In the genomic region with DNA sequence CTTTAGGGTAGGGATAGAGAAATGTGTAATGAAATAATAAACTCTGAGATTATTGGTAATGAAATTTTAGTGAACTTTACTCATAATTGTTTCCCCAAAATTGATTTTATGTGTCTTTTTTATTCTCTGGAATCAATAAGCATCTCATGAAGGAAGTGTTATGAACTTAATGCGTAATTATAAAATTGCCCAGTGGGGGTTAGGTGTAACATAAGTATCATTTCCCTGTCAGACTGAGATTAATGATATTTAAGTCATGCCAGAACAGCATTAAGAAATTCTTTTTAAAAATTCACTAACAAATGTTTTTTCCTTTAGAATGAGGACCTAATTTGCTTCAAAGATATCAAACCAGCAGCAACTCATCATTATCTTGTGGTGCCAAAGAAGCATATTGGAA, we compare ENCODE assay signal across 20 cellular contexts. TPM values are rescaled to one million over a fixed set of nuclear protein-coding genes. Genes with fewer than 3 reads are reported as not detected.
DNase-seq lines count a peak whose midpoint lies in the region; ATAC-seq and TF ChIP-seq lines count a peak whose summit lies in the region.
"Had no signal": no experiment of that assay in that cellular context is flagged by ENCODE, and none has a peak within 500 bp of the region (broad histone marks: within the 10 kb centered on the region; RNA-seq: fewer than 3 reads in every experiment).

No MANE protein-coding gene starts in this region.

- no peak overlapping the region for H2AFZ ChIP-seq in GM23338
- H2AFZ ChIP-seq: GM23248 had no signal

- POLR2A ChIA-PET in HEK293T (lab: Yijun Ruan, JAX): no interaction called here

- ATAC-seq in central memory CD8-positive, alpha-beta T cell (replicated peaks; ENCODE audit: extremely low read depth, poor library complexity, severe bottlenecking): no peak
- no peak for ATAC-seq in GM23338

- H3K4me2 ChIP-seq in GM23338: no peak overlapping the region
- H3K4me2 ChIP-seq: KMS-11 had no signal

- H3K27ac ChIP-seq in GM23338 (ENCODE audit: low read depth): no peak overlapping the region
- H3K27ac ChIP-seq: GM23248, KMS-11, Peyer's patch had no signal

- no peaks in the 10 kb centered on the region for H3K9me2 ChIP-seq in GM23338 (ENCODE audit: insufficient read depth)

- TF ChIP-seq CTCF in GM23338 (conservative IDR thresholded peaks at IDR 0.05; ENCODE audit: low read depth in 2 of 2): no peak

- H4K20me1 ChIP-seq in GM23338 (replicated peaks; ENCODE audit: insufficient read depth): no peaks in the 10 kb centered on the region

- no peak overlapping the region for H3K4me3 Mint-ChIP-seq in central memory CD8-positive, alpha-beta T cell
- no peak overlapping the region for H3K4me3 Mint-ChIP-seq in GM23338
- no peak overlapping the region for H3K4me3 Mint-ChIP-seq in activated naive CD8-positive, alpha-beta T cell treated with anti-CD3 and anti-CD28 coated beads for 36 hours
- H3K4me3 Mint-ChIP-seq: CD14-positive monocyte had no signal

- no peak overlapping the region for H3K4me3 ChIP-seq in GM23338
- H3K4me3 ChIP-seq: GM23248, HAP-1, Peyer's patch had no signal

- no peaks in the 10 kb centered on the region for H3K79me2 ChIP-seq in GM23338 (replicated peaks; ENCODE audit: insufficient read depth)

- H3F3A ChIP-seq in GM23338 (replicated peaks; ENCODE audit: low read depth): no peaks in the 10 kb centered on the region

- peaks cover 31% of the 10 kb centered on the region for H3K4me1 Mint-ChIP-seq in central memory CD8-positive, alpha-beta T cell
- H3K4me1 Mint-ChIP-seq in GM23338: no peaks in the 10 kb centered on the region
- peaks cover 38% of the 10 kb centered on the region for H3K4me1 Mint-ChIP-seq in activated naive CD8-positive, alpha-beta T cell treated with anti-CD3 and anti-CD28 coated beads for 36 hours

- no peaks in the 10 kb centered on the region for H3K27me3 Mint-ChIP-seq in central memory CD8-positive, alpha-beta T cell
- no peaks in the 10 kb centered on the region for H3K27me3 Mint-ChIP-seq in GM23338 (ENCODE audit: insufficient read depth, low read depth, poor library complexity)
- no peaks in the 10 kb centered on the region for H3K27me3 Mint-ChIP-seq in activated naive CD8-positive, alpha-beta T cell treated with anti-CD3 and anti-CD28 coated beads for 36 hours

- peaks cover 19% of the 10 kb centered on the region for H3K36me3 Mint-ChIP-seq in central memory CD8-positive, alpha-beta T cell (ENCODE audit: insufficient read depth)
- H3K36me3 Mint-ChIP-seq in GM23338 (ENCODE audit: low read depth): peaks cover 3% of the 10 kb centered on the region; the same call in 1 of the 3 replicates
- H3K36me3 Mint-ChIP-seq in activated naive CD8-positive, alpha-beta T cell treated with anti-CD3 and anti-CD28 coated beads for 36 hours: peaks cover 11% of the 10 kb centered on the region

- no peaks in the 10 kb centered on the region for H3K36me3 ChIP-seq in GM23338 (ENCODE audit: insufficient read depth)
- H3K36me3 ChIP-seq: HAP-1 had no signal

- no peaks in the 10 kb centered on the region for H3K9me3 Mint-ChIP-seq in central memory CD8-positive, alpha-beta T cell
- no peaks in the 10 kb centered on the region for H3K9me3 Mint-ChIP-seq in GM23338
- H3K9me3 Mint-ChIP-seq in activated naive CD8-positive, alpha-beta T cell treated with anti-CD3 and anti-CD28 coated beads for 36 hours: no peaks in the 10 kb centered on the region

- peak overlapping the region; percentile 16 for H3K27ac Mint-ChIP-seq in central memory CD8-positive, alpha-beta T cell (ENCODE audit: low read depth)
- no peak overlapping the region for H3K27ac Mint-ChIP-seq in GM23338
- no peak overlapping the region for H3K27ac Mint-ChIP-seq in activated naive CD8-positive, alpha-beta T cell treated with anti-CD3 and anti-CD28 coated beads for 36 hours
- H3K27ac Mint-ChIP-seq: CD14-positive monocyte had no signal

- no peaks in the 10 kb centered on the region for H3K4me1 ChIP-seq in GM23338 (ENCODE audit: insufficient read depth)
- H3K4me1 ChIP-seq: Peyer's patch had no signal

- DNase-seq in NCI-H2029 treated with DMSO at 0.1 percent for 48 hours (lab: John Stamatoyannopoulos, UW) (peak; percentile 20), NCI-H2029 (lab: John Stamatoyannopoulos, UW) (no peak), HEK293T (ENCODE audit: extremely low spot score) (no peak), amygdala (lab: John Stamatoyannopoulos, UW) (no peak), GM23338 (ENCODE audit: low spot score) (no peak)
- DNase-seq in central memory CD8-positive, alpha-beta T cell (ENCODE audit: low spot score in 2 of 2): no peak
- no peak for DNase-seq in activated naive CD8-positive, alpha-beta T cell treated with anti-CD3 and anti-CD28 coated beads for 36 hours
- DNase-seq: DND-41, GM23248, IMR-90, MV-4-11, NCI-H187 treated with DMSO at 0.1 percent for 48 hours, NCI-H2171, NCI-H345, NCI-H82, Peyer's patch, T-helper 1 cell had no signal

- CTCF ChIA-PET in HEK293T (lab: Yijun Ruan, JAX): no interaction called here

- no peaks in the 10 kb centered on the region for H3K27me3 ChIP-seq in GM23338 (ENCODE audit: insufficient read depth)
- H3K27me3 ChIP-seq: Peyer's patch had no signal

TF ChIP-seq in HEK293T, 16 proteins besides CTCF, POLR2A, EP300 and RAD21:
- TF ChIP-seq, protein P1, sequence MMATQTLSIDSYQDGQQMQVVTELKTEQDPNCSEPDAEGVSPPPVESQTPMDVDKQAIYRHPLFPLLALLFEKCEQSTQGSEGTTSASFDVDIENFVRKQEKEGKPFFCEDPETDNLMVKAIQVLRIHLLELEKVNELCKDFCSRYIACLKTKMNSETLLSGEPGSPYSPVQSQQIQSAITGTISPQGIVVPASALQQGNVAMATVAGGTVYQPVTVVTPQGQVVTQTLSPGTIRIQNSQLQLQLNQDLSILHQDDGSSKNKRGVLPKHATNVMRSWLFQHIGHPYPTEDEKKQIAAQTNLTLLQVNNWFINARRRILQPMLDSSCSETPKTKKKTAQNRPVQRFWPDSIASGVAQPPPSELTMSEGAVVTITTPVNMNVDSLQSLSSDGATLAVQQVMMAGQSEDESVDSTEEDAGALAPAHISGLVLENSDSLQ (IDR thresholded peaks at IDR 0.05): peak; percentile 41; the same call in 1 of the 2 replicates
- TF ChIP-seq TARDBP (IDR thresholded peaks at IDR 0.05) (no peak), FOXA1 (IDR thresholded peaks at IDR 0.05) (no peak), BHLHE40 (IDR thresholded peaks at IDR 0.05; ENCODE audit: borderline replicate concordance) (no peak), HDGF (IDR thresholded peaks at IDR 0.05; ENCODE audit: borderline replicate concordance) (no peak)

TF ChIP-seq in GM23338, 12 proteins besides CTCF, POLR2A, EP300 and RAD21:
- TF ChIP-seq JUNB (IDR thresholded peaks at IDR 0.05; ENCODE audit: unreplicated experiment): no peak
- no peak for TF ChIP-seq CREB1 (CRISPR knock-in tag; IDR thresholded peaks at IDR 0.05; ENCODE audit: low read depth)
- no peak for TF ChIP-seq POLR2AphosphoS5 (IDR thresholded peaks at IDR 0.05; ENCODE audit: low read depth)
- no peak for TF ChIP-seq ZNF114 (CRISPR knock-in tag; IDR thresholded peaks at IDR 0.05)

RNA-seq across cellular contexts. Expression of a gene that starts 10.0 kb away (rescaled TPM):
- 8.0 and 10.3 TPM in 2 replicates for total RNA-seq in GM23338 (2014; rRNA removed; shearing (Covaris generic))
- 1.8 and 1.9 TPM in 2 replicates for polyA plus RNA-seq in GM23338 (2016; fragmentation: Nextera tagmentation; extraction: Ambion mirVana)
- 1 to 10 TPM; 9.3 to 9.5 TPM for total RNA-seq in activated naive CD8-positive, alpha-beta T cell treated with anti-CD3 and anti-CD28 coated beads for 36 hours

RNA-seq across cellular contexts. Expression of a gene that starts 19.8 kb away (rescaled TPM):
- 44.5 and 49.5 TPM in 2 replicates for total RNA-seq in GM23338 (2014; rRNA removed; shearing (Covaris generic))
- polyA plus RNA-seq in GM23338 (2016; fragmentation: Nextera tagmentation; extraction: Ambion mirVana): 41.9 and 50.9 TPM in 2 replicates
- 10 to 100 TPM; 40.1 to 42.5 TPM for total RNA-seq in activated naive CD8-positive, alpha-beta T cell treated with anti-CD3 and anti-CD28 coated beads for 36 hours
